In the genomic region with DNA sequence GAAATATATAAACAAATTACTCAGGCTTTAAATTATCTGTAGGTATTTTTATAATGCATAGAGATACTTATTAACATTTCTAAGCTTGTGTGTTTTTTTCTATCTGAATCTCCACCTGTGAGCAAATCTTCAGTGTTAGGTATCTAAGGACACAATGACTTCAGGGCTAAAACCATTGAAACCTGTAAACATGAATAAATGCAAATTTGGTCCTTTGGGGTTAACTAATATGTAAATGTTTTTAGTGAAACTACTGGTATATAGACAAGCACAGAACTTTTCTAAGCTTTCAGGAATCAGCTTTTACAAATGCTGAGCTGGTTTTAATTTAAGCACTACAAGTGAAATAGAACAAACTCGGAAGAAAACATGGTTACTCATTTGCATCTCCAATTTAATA, we compare ENCODE assay signal across 13 cellular contexts.
DNase-seq lines count a peak whose midpoint lies in the region; ATAC-seq and TF ChIP-seq lines count a peak whose summit lies in the region.
"Had no signal": no experiment of that assay in that cellular context is flagged by ENCODE, and none has a peak within 500 bp of the region (broad histone marks: within the 10 kb centered on the region; RNA-seq: fewer than 3 reads in every experiment).

No MANE protein-coding gene starts in this region.

- POLR2A ChIA-PET in WTC11 (lab: Charles Lee) = no interaction called here

- H3K4me3 ChIP-seq in muscle layer of colon (ENCODE audit: low read depth in 1 of 2, low read length in 2 of 2) (peak overlapping the region; percentile 21 to 39), upper lobe of right lung (peak overlapping the region; percentile 20)

- H3K36me3 ChIP-seq in muscle layer of colon (ENCODE audit: insufficient read depth, low read length) (no peaks in the 10 kb centered on the region), upper lobe of right lung (no peaks in the 10 kb centered on the region)

- CTCF ChIA-PET in WTC11 (lab: Charles Lee) = no interaction called here

- H3K36me3 Mint-ChIP-seq in WTC11 = no peaks in the 10 kb centered on the region

- ATAC-seq in HG02973 (IDR thresholded peaks at IDR 0.05; ENCODE audit: unreplicated experiment) (peak; percentile 59), WTC11 (no peak), upper lobe of right lung (no peak)

- peaks cover 39% of the 10 kb centered on the region for H3K4me1 ChIP-seq in muscle layer of colon (ENCODE audit: insufficient read depth, low read length)
- H3K4me1 ChIP-seq in upper lobe of right lung = no peaks in the 10 kb centered on the region

- H3K9me3 Mint-ChIP-seq in WTC11 = no peaks in the 10 kb centered on the region
- H3K9me3 Mint-ChIP-seq: activated naive CD4-positive, alpha-beta T cell treated with anti-CD3 and anti-CD28 coated beads for 36 hours had no signal

- intact Hi-C loops in upper lobe of right lung (cut with DNase I) = no loop called here

- no peaks in the 10 kb centered on the region for H3K27me3 Mint-ChIP-seq in WTC11 (ENCODE audit: low read depth)

- H3K27me3 ChIP-seq in muscle layer of colon (ENCODE audit: control insufficient read depth in 1 of 2, insufficient read depth in 2 of 2, low read length in 2 of 2) = no peaks in the 10 kb centered on the region
- H3K27me3 ChIP-seq in upper lobe of right lung = peaks cover 3% of the 10 kb centered on the region

- H3K27ac Mint-ChIP-seq in WTC11 = no peak overlapping the region
- H3K27ac Mint-ChIP-seq: activated naive CD4-positive, alpha-beta T cell treated with anti-CD3 and anti-CD28 coated beads for 36 hours had no signal

- H3K27ac ChIP-seq in muscle layer of colon (ENCODE audit: low read depth, low read length) (peak overlapping the region; percentile 77), upper lobe of right lung (no peak overlapping the region)

- peak overlapping the region; percentile 31 for H3K4me3 Mint-ChIP-seq in WTC11
- H3K4me3 Mint-ChIP-seq: activated naive CD4-positive, alpha-beta T cell treated with anti-CD3 and anti-CD28 coated beads for 36 hours had no signal

- no peak for TF ChIP-seq CTCF in WTC11 (IDR thresholded peaks at IDR 0.05)
- no peak for TF ChIP-seq CTCF in upper lobe of right lung (IDR thresholded peaks at IDR 0.05)

- no peaks in the 10 kb centered on the region for H3K9me3 ChIP-seq in muscle layer of colon (ENCODE audit: low read length)
- H3K9me3 ChIP-seq in upper lobe of right lung = no peaks in the 10 kb centered on the region

- DNase-seq in WTC11 (ENCODE audit: low spot score) (no peak), upper lobe of right lung (no peak), NCI-H345 treated with DMSO at 0.1 percent for 48 hours (lab: John Stamatoyannopoulos, UW; ENCODE audit: unreplicated experiment) (no peak), NCI-H2081 (lab: John Stamatoyannopoulos, UW) (no peak), NCI-H128 (lab: John Stamatoyannopoulos, UW; ENCODE audit: unreplicated experiment) (no peak)
- DNase-seq: activated CD4-positive, alpha-beta T cell treated with anti-CD3 and anti-CD28 coated beads, Interleukin-2, amount 50 U/mL, for 4 hours; activated naive CD4-positive, alpha-beta T cell treated with anti-CD3 and anti-CD28 coated beads for 36 hours; DMS 273 treated with DMSO at 0.1 percent for 48 hours; midbrain; NCI-H1092 treated with DMSO at 0.1 percent for 48 hours; NK-92 treated with Interleukin-12 subunit alpha and Interleukin-12 subunit beta, amount 100 ng/mL, for 24 hours had no signal

- peaks cover 18% of the 10 kb centered on the region for H3K4me1 Mint-ChIP-seq in WTC11

- H3K9ac ChIP-seq in muscle layer of colon (ENCODE audit: low read length) = peak overlapping the region; percentile 9

TF ChIP-seq in WTC11, 78 proteins besides CTCF, POLR2A, EP300 and RAD21:
- TF ChIP-seq E2F4 (CRISPR knock-in tag; IDR thresholded peaks at IDR 0.05; ENCODE audit: borderline replicate concordance, low read depth) (no peak), NFYB (CRISPR knock-in tag; conservative IDR thresholded peaks at IDR 0.05; ENCODE audit: low read depth) (no peak), ZNF671 (CRISPR knock-in tag; IDR thresholded peaks at IDR 0.05) (no peak)
TF ChIP-seq in WTC11: peak in this region for 0.
